ENCODE assay signal across 14 cellular contexts in genomic region chr2:70726947-70727725, GRCh38. TPM values are rescaled to one million over a fixed set of nuclear protein-coding genes. Genes with fewer than 3 reads are reported as not detected.
DNase-seq lines count a peak whose midpoint lies in the region; ATAC-seq and TF ChIP-seq lines count a peak whose summit lies in the region.
"Had no signal": no experiment of that assay in that cellular context is flagged by ENCODE, and none has a peak within 500 bp of the region (broad histone marks: within the 10 kb centered on the region; RNA-seq: fewer than 3 reads in every experiment).

No MANE protein-coding gene starts in this region.

- H3K36me3 ChIP-seq in mammary epithelial cell (ENCODE audit: insufficient read depth, low read length) = no peaks in the 10 kb centered on the region

- H3K27ac ChIP-seq in mammary epithelial cell (ENCODE audit: insufficient read depth, low read depth, low read length) = no peak overlapping the region
- H3K27ac ChIP-seq: C4-2B had no signal

- CTCF ChIA-PET in mammary epithelial cell (lab: Charles Lee; ENCODE audit: low non-redundant PET) (no interaction called here), GM10248 (lab: Yijun Ruan, JAX) (no interaction called here)

- H3K4me1 ChIP-seq in mammary epithelial cell (ENCODE audit: insufficient read depth, low read length) = no peaks in the 10 kb centered on the region

- H3K36me3 Mint-ChIP-seq in mesothelial cell of epicardium = no peaks in the 10 kb centered on the region

- H3K27ac Mint-ChIP-seq in mesothelial cell of epicardium = peak overlapping the region; percentile 7

- peaks cover 5% of the 10 kb centered on the region for H3K4me1 Mint-ChIP-seq in mesothelial cell of epicardium

- H3K9me3 Mint-ChIP-seq in mesothelial cell of epicardium = no peaks in the 10 kb centered on the region

- H2AFZ ChIP-seq in mammary epithelial cell (ENCODE audit: low read depth, low read length) = no peak overlapping the region

- no peak for ATAC-seq in HG02642 (IDR thresholded peaks at IDR 0.05; ENCODE audit: poor library complexity, unreplicated experiment)

- TF ChIP-seq CTCF in mammary epithelial cell (conservative IDR thresholded peaks at IDR 0.05 in 1 of 2, IDR thresholded peaks at IDR 0.05 in 1 of 2; ENCODE audit: extremely low read depth in 1 of 2, insufficient read depth in 1 of 2, low read depth in 1 of 2, low read length in 2 of 2) = no peak
- no peak for TF ChIP-seq CTCF in mesothelial cell of epicardium (IDR thresholded peaks at IDR 0.05; ENCODE audit: unreplicated experiment)
- TF ChIP-seq CTCF in GM10248 (IDR thresholded peaks at IDR 0.05; ENCODE audit: control extremely low read depth, extremely low read depth, low read depth, missing control alignments) = no peak

- peaks cover 12% of the 10 kb centered on the region for H3K27me3 Mint-ChIP-seq in mesothelial cell of epicardium (ENCODE audit: low read depth)

- in situ Hi-C loops in mammary epithelial cell (cut with MboI; ENCODE audit: low sequenced_read_pairs in 2 of 2) = no loop called here

- no peak overlapping the region for H3K4me3 Mint-ChIP-seq in mesothelial cell of epicardium

- no peaks in the 10 kb centered on the region for H3K79me2 ChIP-seq in mammary epithelial cell (ENCODE audit: insufficient read depth, low read length)

- DNase-seq in Daoy (ENCODE audit: low read depth) (peak; percentile 89), HT1080 (ENCODE audit: low read depth) (peak; percentile 98), mammary epithelial cell (peak; percentile 71), mesothelial cell of epicardium (ENCODE audit: low spot score in 2 of 2, unreplicated experiment in 2 of 2) (no peak), GM10248 (ENCODE audit: extremely low spot score) (no peak)
- no peak for DNase-seq in stimulated activated CD4-positive, alpha-beta T cell treated with anti-CD3 and anti-CD28 coated beads, Interleukin-2, amount 100 ng/mL, for 24 hours
- DNase-seq in activated effector memory CD4-positive, alpha-beta T cell treated with anti-CD3 and anti-CD28 coated beads, Interleukin-2, amount 50 U/mL, for 16 hours = no peak
- DNase-seq: activated CD4-positive, alpha-beta T cell treated with anti-CD3 and anti-CD28 coated beads, Interleukin-2, amount 50 U/mL, for 48 hours; DND-41; mesenchymal stem cell; NCI-H2107 had no signal

- BruUV-seq in mammary epithelial cell (replicated peaks; lab: Mats Ljungman, UMichigan) = no TSS peak

- H3K9ac ChIP-seq in mammary epithelial cell (ENCODE audit: insufficient read depth, low read length) = no peak overlapping the region

- no peaks in the 10 kb centered on the region for H3K9me3 ChIP-seq in mammary epithelial cell (replicated peaks; ENCODE audit: insufficient read depth, low read length)

- dilution Hi-C loops in mammary epithelial cell (cut with HindIII; ENCODE audit: low sequenced_read_pairs) = no loop called here

- POLR2A ChIA-PET in GM10248 (lab: Yijun Ruan, JAX) = no interaction called here

- no peaks in the 10 kb centered on the region for H3K27me3 ChIP-seq in mammary epithelial cell (ENCODE audit: insufficient read depth, low read length)

- H3K4me3 ChIP-seq in mammary epithelial cell (replicated peaks in 1 of 3; ENCODE audit: insufficient read depth in 1 of 3, low read depth in 2 of 3, low read length in 3 of 3) = no peak overlapping the region

- WGBS in mammary epithelial cell (ENCODE audit: low coverage, missing lambda C conversion rate) = 74% methylated on average over 10 of the region's 11 CpGs

- intact Hi-C loops in mammary epithelial cell (cut with micrococcal nuclease) = no loop called here

- no peaks in the 10 kb centered on the region for H4K20me1 ChIP-seq in mammary epithelial cell (ENCODE audit: insufficient read depth, low read length)

- no peak overlapping the region for H3K4me2 ChIP-seq in mammary epithelial cell (ENCODE audit: insufficient read depth, low read depth, low read length)

RNA-seq across cellular contexts. Expression of gene ADD2, which starts 40.9 kb away (rescaled TPM):
- total RNA-seq in Daoy (2014; rRNA removed; shearing (Covaris generic)) = 15.6 and 23.3 TPM in 2 replicates
- total RNA-seq in HT1080 (2014; rRNA removed; shearing (Covaris generic)) = 39.3 and 79.9 TPM in 2 replicates
- 35.3 and 35.4 TPM in 2 replicates for polyA plus RNA-seq in HT1080 (2015; cell fraction: cytosol; rRNA removed)
- 33.9 and 34.4 TPM in 2 replicates for polyA plus RNA-seq in HT1080 (2015; cell fraction: nucleus; rRNA removed)
- total RNA-seq in mammary epithelial cell (not detected), mesothelial cell of epicardium (1.3 to 2.0 TPM (median 1.3 TPM) in 3 replicates)
- polyA plus RNA-seq in mammary epithelial cell = 0.06 TPM
- polyA minus RNA-seq in mammary epithelial cell = not detected
- total RNA-seq: fibroblast of villous mesenchyme had no signal

Comparison
In these comparisons a context has a peak if more than half of its experiments do, and no peak if none do; other contexts are left out.
1. DNase-seq: peak in Daoy (single experiment), HT1080 (single experiment) and mammary epithelial cell (single experiment); none in mesothelial cell of epicardium (0 of 2), stimulated activated CD4-positive, alpha-beta T cell treated with anti-CD3 and anti-CD28 coated beads, Interleukin-2, amount 100 ng/mL, for 24 hours (0 of 2), GM10248 (single experiment) and activated effector memory CD4-positive, alpha-beta T cell treated with anti-CD3 and anti-CD28 coated beads, Interleukin-2, amount 50 U/mL, for 16 hours (single experiment).